ENCODE assay signal across 1 cellular context in genomic region chr11:440065-441042, GRCh38.
TF ChIP-seq lines count a peak whose summit lies in the region.

No MANE protein-coding gene starts in this region.

TF ChIP-seq in H1, 55 proteins besides CTCF, POLR2A, EP300 and RAD21:
- TF ChIP-seq KDM1A (IDR thresholded peaks at IDR 0.05; ENCODE audit: borderline replicate concordance, low read length) (peak; percentile 72; the same call in 1 of the 2 replicates), SIN3A (conservative IDR thresholded peaks at IDR 0.05 in 1 of 2, IDR thresholded peaks at IDR 0.05 in 1 of 2; ENCODE audit: low read depth in 1 of 2, low read length in 2 of 2) (no peak)
